ENCODE assay signal across 9 cellular contexts in the genomic region with DNA sequence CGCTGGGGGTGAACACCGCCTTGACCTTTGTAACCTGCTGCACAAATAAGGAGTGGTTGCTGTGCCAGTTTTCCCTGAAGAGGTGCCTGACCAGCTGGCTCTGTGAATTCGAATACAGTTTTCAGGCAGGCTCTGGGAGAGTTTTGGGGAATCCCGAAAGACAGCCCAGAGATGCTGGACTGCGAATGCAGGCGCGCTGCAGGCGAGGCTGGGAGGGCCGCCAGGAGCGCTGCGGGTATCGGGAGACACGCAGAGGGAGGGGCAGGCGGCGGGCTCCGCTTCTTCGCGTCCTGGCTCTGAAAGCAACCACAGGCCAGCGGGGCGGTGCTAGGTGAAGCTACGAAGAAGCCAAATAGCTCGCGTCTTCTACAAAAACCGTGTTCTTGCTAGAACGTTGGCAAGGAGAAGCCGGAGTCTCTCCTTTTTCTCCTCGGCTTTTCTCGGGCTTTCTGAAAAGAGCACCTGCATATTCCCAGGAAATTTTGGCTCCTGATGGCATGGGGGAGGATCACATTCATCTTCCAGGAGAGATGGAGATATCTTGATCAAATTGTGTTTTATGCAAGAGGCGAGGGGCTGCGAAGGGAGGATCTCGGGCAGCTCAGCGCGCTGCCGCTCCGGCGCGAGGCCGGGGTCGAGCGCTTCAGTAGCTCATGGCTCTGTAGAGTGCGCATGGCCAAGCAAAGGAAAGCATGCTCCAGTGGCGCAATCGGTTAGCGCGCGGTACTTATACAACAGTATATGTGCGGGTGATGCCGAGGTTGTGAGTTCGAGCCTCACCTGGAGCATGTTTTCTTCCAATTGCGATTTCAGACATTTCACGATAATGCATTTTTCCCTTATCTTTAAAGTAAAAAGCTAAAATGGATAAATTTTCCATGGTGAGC.
DNase-seq lines count a peak whose midpoint lies in the region; ATAC-seq and TF ChIP-seq lines count a peak whose summit lies in the region.
"Had no signal": no experiment of that assay in that cellular context is flagged by ENCODE, and none has a peak within 500 bp of the region (broad histone marks: within the 10 kb centered on the region; RNA-seq: fewer than 3 reads in every experiment).

No MANE protein-coding gene starts in this region.

- H3K4me3 ChIP-seq in AG10803 (ENCODE audit: low read length) (peak overlapping the region; percentile 22; the same call in 1 of the 2 replicates), H7 (ENCODE audit: insufficient read depth, low read depth, low read length) (peak overlapping the region; percentile 91), Panc1 (ENCODE audit: low read depth in 2 of 2, low read length in 2 of 2) (peak overlapping the region; percentile 59 to 80), mammary epithelial cell (replicated peaks in 1 of 3; ENCODE audit: insufficient read depth in 1 of 3, low read depth in 2 of 3, low read length in 3 of 3) (peak overlapping the region; percentile 33 to 72 (median 69)), mesodermal cell (ENCODE audit: extremely low read depth, insufficient read depth, low read length, poor library complexity, severe bottlenecking) (peak overlapping the region; percentile 61)
- H3K4me3 ChIP-seq: lung had no signal

- H3K9me3 ChIP-seq in Panc1 (ENCODE audit: control insufficient read depth, insufficient read depth, low read depth, low read length) (peaks cover 7% of the 10 kb centered on the region; the same call in 1 of the 2 replicates), mammary epithelial cell (replicated peaks; ENCODE audit: insufficient read depth, low read length) (peaks cover 11% of the 10 kb centered on the region), mesodermal cell (ENCODE audit: control insufficient read depth, low read length) (peaks cover 14% of the 10 kb centered on the region)

- H3K4me2 ChIP-seq in mammary epithelial cell (ENCODE audit: insufficient read depth, low read depth, low read length) = peak overlapping the region; percentile 90

- no peak for DNase-seq in AG10803 (ENCODE audit: low read depth)
- DNase-seq in H7 = peak; percentile 85
- DNase-seq in Panc1 (ENCODE audit: low read depth, low spot score) = peak; percentile 90
- peak; percentile 79 for DNase-seq in mammary epithelial cell
- DNase-seq in superior temporal gyrus (ENCODE audit: extremely low spot score) = peak; percentile 47
- DNase-seq in omental fat pad (ENCODE audit: low spot score) = no peak
- DNase-seq in NCI-H1694 treated with DMSO at 0.1 percent for 48 hours (lab: John Stamatoyannopoulos, UW) = no peak

- CTCF ChIA-PET in Panc1 (lab: Charles Lee) = interaction anchor here (0.7 kb wide), 1 partner anchor 158 kb away, joined by 3 read pairs; a partner anchor contains a TSS
- CTCF ChIA-PET in mammary epithelial cell (lab: Charles Lee; ENCODE audit: low non-redundant PET) = interaction anchor here (0.5 kb wide), 1 partner anchor 453 kb away, joined by 17 read pairs; no protein-coding TSS in a partner anchor

- H3K27ac ChIP-seq in Panc1 (ENCODE audit: low read length) = peak overlapping the region; percentile 60; the same call in 1 of the 2 replicates
- no peak overlapping the region for H3K27ac ChIP-seq in mammary epithelial cell (ENCODE audit: insufficient read depth, low read depth, low read length)
- H3K27ac ChIP-seq in mesodermal cell (ENCODE audit: low read depth, low read length, severe bottlenecking) = no peak overlapping the region

- in situ Hi-C loops in Panc1 (cut with HindIII; ENCODE audit: low pct_unique_long_range_greater_than_20kb, low sequenced_read_pairs) (no loop called here), mammary epithelial cell (cut with MboI; ENCODE audit: low sequenced_read_pairs in 2 of 2) (no loop called here)

- H3K36me3 ChIP-seq in H7 (replicated peaks; ENCODE audit: control insufficient read depth, insufficient read depth, low read length) (no peaks in the 10 kb centered on the region), Panc1 (ENCODE audit: control insufficient read depth, insufficient read depth, low read length) (no peaks in the 10 kb centered on the region), mammary epithelial cell (ENCODE audit: insufficient read depth, low read length) (no peaks in the 10 kb centered on the region), mesodermal cell (ENCODE audit: control insufficient read depth, insufficient read depth, low read length) (no peaks in the 10 kb centered on the region)

- ATAC-seq in Panc1 (peak; percentile 94), omental fat pad (ENCODE audit: low FRiP score) (no peak)

- H3K79me2 ChIP-seq in mammary epithelial cell (ENCODE audit: insufficient read depth, low read length) = no peaks in the 10 kb centered on the region

- no peak overlapping the region for H3K9ac ChIP-seq in mammary epithelial cell (ENCODE audit: insufficient read depth, low read length)

- TF ChIP-seq CTCF in AG10803 (conservative IDR thresholded peaks at IDR 0.05; ENCODE audit: low read length) = no peak
- TF ChIP-seq CTCF in Panc1 (IDR thresholded peaks at IDR 0.05) = peak; percentile 34
- peak in 1 of 2 donors; percentile 16 for TF ChIP-seq CTCF in mammary epithelial cell (conservative IDR thresholded peaks at IDR 0.05 in 1 of 2, IDR thresholded peaks at IDR 0.05 in 1 of 2; ENCODE audit: extremely low read depth in 1 of 2, insufficient read depth in 1 of 2, low read depth in 1 of 2, low read length in 2 of 2)
- no peak for TF ChIP-seq CTCF in omental fat pad (IDR thresholded peaks at IDR 0.05)

- H3K4me1 ChIP-seq in Panc1 (ENCODE audit: control insufficient read depth, insufficient read depth, low read length) = peaks cover 13% of the 10 kb centered on the region
- no peaks in the 10 kb centered on the region for H3K4me1 ChIP-seq in mammary epithelial cell (ENCODE audit: insufficient read depth, low read length)
- no peaks in the 10 kb centered on the region for H3K4me1 ChIP-seq in mesodermal cell (ENCODE audit: control insufficient read depth, insufficient read depth, low read length, poor library complexity, severe bottlenecking)

- dilution Hi-C loops in mammary epithelial cell (cut with HindIII; ENCODE audit: low sequenced_read_pairs) = no loop called here

- POLR2A ChIA-PET in Panc1 (lab: Charles Lee) = no interaction called here

- no peaks in the 10 kb centered on the region for H4K20me1 ChIP-seq in mammary epithelial cell (ENCODE audit: insufficient read depth, low read length)

- intact Hi-C loops in Panc1 (cut with micrococcal nuclease; ENCODE audit: unreplicated experiment) = no loop called here
- intact Hi-C loops in mammary epithelial cell (cut with micrococcal nuclease) = loop anchor here (1.0 kb wide), 1 partner anchor 20 kb away; no protein-coding TSS in a partner anchor

- H2AFZ ChIP-seq in mammary epithelial cell (ENCODE audit: low read depth, low read length) = peak overlapping the region; percentile 91

- WGBS in mammary epithelial cell (ENCODE audit: low coverage, missing lambda C conversion rate) = 14% methylated on average over 21 of the region's 51 CpGs
- WGBS in mesodermal cell (ENCODE audit: insufficient coverage in 2 of 2), 2 experiments = 0 to 2% methylated on average over 38 to 44 of the region's 51 CpGs

- H3K27me3 ChIP-seq in H7 (ENCODE audit: control insufficient read depth, insufficient read depth, low read length) (peaks cover 2% of the 10 kb centered on the region; the same call in 1 of the 2 replicates), Panc1 (ENCODE audit: control insufficient read depth, insufficient read depth, low read length) (no peaks in the 10 kb centered on the region), mammary epithelial cell (ENCODE audit: insufficient read depth, low read length) (no peaks in the 10 kb centered on the region)

- BruUV-seq in Panc1 (replicated peaks; lab: Mats Ljungman, UMichigan) (TSS peak; percentile 99), mammary epithelial cell (replicated peaks; lab: Mats Ljungman, UMichigan) (TSS peak; percentile 100)

Comparison
In these comparisons a context has a peak if more than half of its experiments do, and no peak if none do; other contexts are left out.
1. DNase-seq: peak in H7 (single experiment), Panc1 (single experiment), mammary epithelial cell (single experiment) and superior temporal gyrus (single experiment); none in AG10803 (single experiment), omental fat pad (single experiment) and NCI-H1694 treated with DMSO at 0.1 percent for 48 hours (single experiment).
2. H3K4me3 ChIP-seq: peak in every context shown above with its lines; median percentile 91 in H7; 70 in Panc1; 69 in mammary epithelial cell; 61 in mesodermal cell; 22 in AG10803.